In the genomic region with DNA sequence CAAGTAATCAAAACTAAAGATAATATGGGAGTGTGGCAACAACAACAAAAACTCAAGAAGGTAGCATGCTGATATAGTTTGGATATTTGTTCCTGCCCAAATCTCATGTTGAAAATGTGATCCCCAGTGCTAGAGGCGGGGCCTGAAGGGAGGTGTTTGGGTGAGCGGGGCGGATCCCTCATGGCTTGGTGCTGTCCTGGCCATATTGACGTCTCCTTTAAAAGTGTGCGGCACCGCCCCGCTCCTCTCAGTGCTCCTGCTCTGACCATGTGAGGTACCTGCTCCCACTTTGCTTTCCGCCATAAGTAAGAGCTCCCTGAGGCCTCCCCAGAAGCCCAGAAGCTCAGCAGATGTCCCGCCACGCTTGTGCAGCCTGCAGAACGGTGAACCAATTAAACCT, we compare ENCODE assay signal across 15 cellular contexts.
"Had no signal": no experiment of that assay in that cellular context is flagged by ENCODE, and none has a peak within 500 bp of the region (broad histone marks: within the 10 kb centered on the region; RNA-seq: fewer than 3 reads in every experiment).

No MANE protein-coding gene starts in this region.

- H2AFZ ChIP-seq: neural progenitor cell had no signal

- DNase-seq: activated CD4-positive, alpha-beta T cell treated with anti-CD3 and anti-CD28 coated beads for 1 hour; activated CD8-positive, alpha-beta memory T cell treated with anti-CD3 and anti-CD28 coated beads for 24 hours; activated CD8-positive, alpha-beta memory T cell treated with anti-CD3 and anti-CD28 coated beads, Interleukin-2, amount 50 U/mL, for 48 hours; activated effector memory CD4-positive, alpha-beta T cell treated with Interleukin-2 at 50 U/mL for 16 hours; activated naive CD4-positive, alpha-beta T cell treated with anti-CD3 and anti-CD28 coated beads, Interleukin-2, amount 50 U/mL, for 16 hours; activated T-cell treated with anti-CD3 and anti-CD28 coated beads, Interleukin-2, amount 50 U/mL, for 48 hours; cortex of kidney; naive B cell; stimulated activated naive CD4-positive, alpha-beta T cell treated with Interleukin-2 at 50 U/mL for 16 hours; substantia nigra had no signal

- H3K27me3 ChIP-seq: ascending aorta, gastroesophageal sphincter, neural progenitor cell, tibial nerve had no signal

- H3K36me3 ChIP-seq: neural progenitor cell had no signal

- H3K4me3 ChIP-seq: ascending aorta, gastroesophageal sphincter, neural progenitor cell, tibial nerve had no signal

- H3K27ac ChIP-seq: ascending aorta, gastroesophageal sphincter, neural progenitor cell, tibial nerve had no signal

- H3K4me1 ChIP-seq: gastroesophageal sphincter, tibial nerve had no signal

- FAIRE-seq: urothelium cell line had no signal

- H3K9me3 ChIP-seq: ascending aorta, gastroesophageal sphincter, tibial nerve had no signal
